Comparison of ENCODE assay signal across 13 cellular contexts in the genomic region with DNA sequence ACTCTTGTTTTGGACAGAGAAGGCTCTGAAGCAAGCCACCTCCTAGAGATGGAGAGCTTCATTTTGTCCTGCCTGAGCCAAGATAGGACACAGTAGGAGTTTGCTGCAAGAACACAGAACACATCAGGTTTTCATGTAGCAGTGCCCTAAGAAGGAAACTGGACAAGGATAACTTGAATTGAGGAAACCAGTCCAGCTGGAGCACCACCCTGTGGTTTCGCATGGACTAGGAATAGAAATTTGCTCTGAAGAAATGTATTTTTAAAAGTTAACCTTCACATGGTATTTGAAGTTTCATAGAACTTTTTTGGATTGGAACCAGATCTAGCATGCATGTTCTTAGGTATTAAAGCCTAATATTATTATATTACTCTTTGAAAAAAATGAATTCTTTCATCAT.
DNase-seq lines count a peak whose midpoint lies in the region; ATAC-seq and TF ChIP-seq lines count a peak whose summit lies in the region.
"Had no signal": no experiment of that assay in that cellular context is flagged by ENCODE, and none has a peak within 500 bp of the region (broad histone marks: within the 10 kb centered on the region; RNA-seq: fewer than 3 reads in every experiment).

No MANE protein-coding gene starts in this region.

- H4K20me1 ChIP-seq in PC-3 (ENCODE audit: low read length): no peaks in the 10 kb centered on the region

- TF ChIP-seq CTCF in PC-3 (conservative IDR thresholded peaks at IDR 0.05; ENCODE audit: low read depth, low read length) (no peak), fibroblast of pulmonary artery (IDR thresholded peaks at IDR 0.05; ENCODE audit: low read length, missing control alignments) (peak; percentile 38), osteocyte (IDR thresholded peaks at IDR 0.05) (peak; percentile 61)

- CTCF ChIA-PET in PC-3 (lab: Charles Lee): no interaction called here
- CTCF ChIA-PET in CD8-positive, alpha-beta memory T cell (lab: Charles Lee): no interaction called here

- ATAC-seq in PC-3 (no peak), GM21515 (IDR thresholded peaks at IDR 0.05; ENCODE audit: unreplicated experiment) (no peak), GM18907 (IDR thresholded peaks at IDR 0.05; ENCODE audit: unreplicated experiment) (no peak)

- H3K27me3 Mint-ChIP-seq in osteocyte (ENCODE audit: unreplicated experiment): no peaks in the 10 kb centered on the region
- H3K27me3 Mint-ChIP-seq in CD8-positive, alpha-beta memory T cell: peaks cover 0 to 24% of the 10 kb centered on the region in 2 donors

- peaks cover 5% of the 10 kb centered on the region for H3K36me3 Mint-ChIP-seq in osteocyte (ENCODE audit: unreplicated experiment)
- H3K36me3 Mint-ChIP-seq in CD8-positive, alpha-beta memory T cell: no peaks in the 10 kb centered on the region
- H3K36me3 Mint-ChIP-seq: CD14-positive monocyte, IgD-negative memory B cell had no signal

- H3K4me1 ChIP-seq in PC-3 (ENCODE audit: insufficient read depth, low read length): no peaks in the 10 kb centered on the region
- no peaks in the 10 kb centered on the region for H3K4me1 ChIP-seq in CD8-positive, alpha-beta memory T cell (ENCODE audit: insufficient read depth, low read length)

- H3K4me3 Mint-ChIP-seq in osteocyte (ENCODE audit: unreplicated experiment): peak overlapping the region; percentile 14
- H3K4me3 Mint-ChIP-seq in CD8-positive, alpha-beta memory T cell: no peak overlapping the region
- H3K4me3 Mint-ChIP-seq: CD14-positive monocyte, IgD-negative memory B cell had no signal

- in situ Hi-C loops in ACHN (cut with HindIII; ENCODE audit: low pct_ligation_motif_present, low pct_unique_long_range_greater_than_20kb, low sequenced_read_pairs): no loop called here

- POLR2A ChIA-PET in PC-3 (lab: Charles Lee; ENCODE audit: unreplicated experiment): no interaction called here
- POLR2A ChIA-PET in CD8-positive, alpha-beta memory T cell (lab: Charles Lee): no interaction called here

- H3K4me3 ChIP-seq in PC-3 (ENCODE audit: low read length): no peak overlapping the region
- H3K4me3 ChIP-seq in fibroblast of pulmonary artery (replicated peaks; ENCODE audit: low read depth, low read length): no peak overlapping the region
- no peak overlapping the region for H3K4me3 ChIP-seq in CD8-positive, alpha-beta memory T cell (ENCODE audit: low read length)
- H3K4me3 ChIP-seq: skin epidermis had no signal

- H3K4me2 ChIP-seq in PC-3 (ENCODE audit: low read length): no peak overlapping the region

- no peaks in the 10 kb centered on the region for H3F3A ChIP-seq in PC-3 (ENCODE audit: low read length, unreplicated experiment)

- no peak overlapping the region for H3K9ac ChIP-seq in PC-3 (ENCODE audit: low read length)

- peak overlapping the region; percentile 98 for H3K27ac Mint-ChIP-seq in osteocyte (ENCODE audit: unreplicated experiment)
- no peak overlapping the region for H3K27ac Mint-ChIP-seq in CD8-positive, alpha-beta memory T cell
- H3K27ac Mint-ChIP-seq: activated T-helper 2 cell treated with anti-CD3 and anti-CD28 coated beads, Interferon-gamma antibody, Interleukin-2, Interleukin-4, amounts not matched to agents 10 μg/mL and 5 μg/mL and 100 μg/mL, durations not matched to agents 14 hours and 24 hours and 36 hours; CD14-positive monocyte; IgD-negative memory B cell had no signal

- intact Hi-C loops in PC-3 (cut with micrococcal nuclease): loop anchor here (5.0 kb wide), 1 partner anchor 370 kb away; no protein-coding TSS in a partner anchor

- H3K9me3 ChIP-seq in PC-3 (ENCODE audit: low read length): no peaks in the 10 kb centered on the region
- H3K9me3 ChIP-seq in CD8-positive, alpha-beta memory T cell (ENCODE audit: low read length): no peaks in the 10 kb centered on the region

- no peaks in the 10 kb centered on the region for H3K36me3 ChIP-seq in PC-3 (ENCODE audit: low read depth, low read length)
- H3K36me3 ChIP-seq in CD8-positive, alpha-beta memory T cell (ENCODE audit: insufficient read depth, low read length): no peaks in the 10 kb centered on the region

- DNase-seq in ACHN (peak; percentile 47), PC-3 (peak; percentile 3), fibroblast of pulmonary artery (ENCODE audit: low read depth) (peak; percentile 36), osteocyte (ENCODE audit: extremely low spot score, unreplicated experiment) (no peak), AML-193 (lab: John Stamatoyannopoulos, UW) (no peak)
- no peak for DNase-seq in CD8-positive, alpha-beta memory T cell
- DNase-seq: effector CD4-positive, alpha-beta T cell had no signal

- no peaks in the 10 kb centered on the region for H3K9me2 ChIP-seq in PC-3 (replicated peaks; ENCODE audit: low read length)

- H3K27me3 ChIP-seq in PC-3 (ENCODE audit: low read length): peaks cover 44% of the 10 kb centered on the region
- H3K27me3 ChIP-seq in CD8-positive, alpha-beta memory T cell (ENCODE audit: insufficient read depth, low read length, poor library complexity, severe bottlenecking): no peaks in the 10 kb centered on the region

- no peak overlapping the region for H2AFZ ChIP-seq in PC-3 (ENCODE audit: low read length)

- BruUV-seq in PC-3 (replicated peaks; lab: Mats Ljungman, UMichigan): no TSS peak

- H3K9me3 Mint-ChIP-seq in osteocyte (ENCODE audit: unreplicated experiment): no peaks in the 10 kb centered on the region
- H3K9me3 Mint-ChIP-seq in CD8-positive, alpha-beta memory T cell: no peaks in the 10 kb centered on the region
- H3K9me3 Mint-ChIP-seq: activated T-helper 2 cell treated with anti-CD3 and anti-CD28 coated beads, Interferon-gamma antibody, Interleukin-2, Interleukin-4, amounts not matched to agents 10 μg/mL and 5 μg/mL and 100 μg/mL, durations not matched to agents 14 hours and 24 hours and 36 hours; CD14-positive monocyte; IgD-negative memory B cell had no signal

- peaks cover 78% of the 10 kb centered on the region for H3K4me1 Mint-ChIP-seq in osteocyte (ENCODE audit: unreplicated experiment)
- H3K4me1 Mint-ChIP-seq in CD8-positive, alpha-beta memory T cell: no peaks in the 10 kb centered on the region
- H3K4me1 Mint-ChIP-seq: CD14-positive monocyte, IgD-negative memory B cell had no signal

- H3K79me2 ChIP-seq in PC-3 (ENCODE audit: low read length): no peaks in the 10 kb centered on the region

- H3K27ac ChIP-seq in PC-3 (ENCODE audit: low read length): no peak overlapping the region
- H3K27ac ChIP-seq in CD8-positive, alpha-beta memory T cell (ENCODE audit: low read depth, low read length): no peak overlapping the region

Comparison
In these comparisons a context has a peak if more than half of its experiments do, and no peak if none do; other contexts are left out.
1. DNase-seq: peak in ACHN (single experiment), PC-3 (single experiment) and fibroblast of pulmonary artery (single experiment); none in osteocyte (single experiment), CD8-positive, alpha-beta memory T cell (0 of 5) and AML-193 (0 of 2).